In genomic region chr3:131349946-131350347, GRCh38 we compare ENCODE assay signal across 13 cellular contexts. TPM values are rescaled to one million over a fixed set of nuclear protein-coding genes. Genes with fewer than 3 reads are reported as not detected.
DNase-seq lines count a peak whose midpoint lies in the region; ATAC-seq, FAIRE-seq and TF ChIP-seq lines count a peak whose summit lies in the region.
"Had no signal": no experiment of that assay in that cellular context is flagged by ENCODE, and none has a peak within 500 bp of the region (broad histone marks: within the 10 kb centered on the region; RNA-seq: fewer than 3 reads in every experiment).

No MANE protein-coding gene starts in this region.

- H2AFZ ChIP-seq in PC-3 (ENCODE audit: low read length) (no peak overlapping the region), endothelial cell of umbilical vein (ENCODE audit: low read depth, low read length) (peak overlapping the region; percentile 49), HepG2 (ENCODE audit: low read length) (no peak overlapping the region)

- BruUV-seq in PC-3 (replicated peaks; lab: Mats Ljungman, UMichigan) (no TSS peak), endothelial cell of umbilical vein (replicated peaks; lab: Mats Ljungman, UMichigan) (no TSS peak), HepG2 (replicated peaks; lab: Mats Ljungman, UMichigan) (no TSS peak)

- H3K4me1 ChIP-seq in BE2C (no peaks in the 10 kb centered on the region), PC-3 (ENCODE audit: insufficient read depth, low read length) (peaks cover 69% of the 10 kb centered on the region), endothelial cell of umbilical vein (ENCODE audit: control insufficient read depth, extremely low read depth, insufficient read depth, low read length) (peaks cover 47% of the 10 kb centered on the region), HepG2 (ENCODE audit: insufficient read depth, low read length) (no peaks in the 10 kb centered on the region)
- H3K4me1 ChIP-seq: prostate gland had no signal

- no peak overlapping the region for H3K4me3 Mint-ChIP-seq in activated CD8-positive, alpha-beta T cell treated with anti-CD3 and anti-CD28 coated beads for 36 hours
- H3K4me3 Mint-ChIP-seq: T-helper 17 cell had no signal

- CTCF ChIA-PET in PC-3 (lab: Charles Lee) (no interaction called here), endothelial cell of umbilical vein (lab: Charles Lee) (interaction anchor here (0.7 to 1.9 kb wide), 6 partner anchors 9 to 122 kb away, joined by 3 to 9 read pairs (median 3); partner anchors contain the start of gene NUDT16), HepG2 (lab: Yijun Ruan, JAX; ENCODE audit: low intra/inter-chr PET ratio, low total read pairs) (no interaction called here)
- CTCF ChIA-PET in activated CD8-positive, alpha-beta T cell treated with anti-CD3 and anti-CD28 coated beads for 36 hours (lab: Charles Lee), result interaction anchor here (0.7 to 0.9 kb wide), 2 partner anchors 10 to 680 kb away, joined by 3 read pairs; no protein-coding TSS in a partner anchor

- H3K79me2 ChIP-seq in PC-3 (ENCODE audit: low read length) (no peaks in the 10 kb centered on the region), endothelial cell of umbilical vein (ENCODE audit: control insufficient read depth, insufficient read depth, low read length) (no peaks in the 10 kb centered on the region), HepG2 (ENCODE audit: insufficient read depth, low read length) (no peaks in the 10 kb centered on the region)

- TF ChIP-seq EP300 in HepG2 (IDR thresholded peaks at IDR 0.05; ENCODE audit: low read depth in 2 of 2, low read length in 2 of 2), result no peak
- no peak for TF ChIP-seq EP300 in HepG2 (CRISPR knock-in tag; IDR thresholded peaks at IDR 0.05; ENCODE audit: borderline replicate concordance)

- TF ChIP-seq RAD21 in HepG2 (CRISPR knock-in tag; IDR thresholded peaks at IDR 0.05), result no peak

- DNase-seq in BE2C (peak; percentile 60), PC-3 (peak; percentile 89), endothelial cell of umbilical vein (ENCODE audit: low read depth, low spot score) (no peak), HepG2 (ENCODE audit: low spot score) (no peak), NCI-H2227 treated with DMSO at 0.1 percent for 48 hours (lab: John Stamatoyannopoulos, UW) (no peak), NCI-H1048 (lab: John Stamatoyannopoulos, UW) (no peak)
- DNase-seq in activated CD8-positive, alpha-beta T cell treated with anti-CD3 and anti-CD28 coated beads for 36 hours, result no peak
- DNase-seq: activated T-cell treated with anti-CD3 and anti-CD28 coated beads, Interleukin-2, amount 50 U/mL, for 1 hour; cortex of kidney; T-helper 17 cell had no signal

- no peaks in the 10 kb centered on the region for H3K36me3 Mint-ChIP-seq in activated CD8-positive, alpha-beta T cell treated with anti-CD3 and anti-CD28 coated beads for 36 hours (ENCODE audit: low read depth)

- POLR2A ChIA-PET in PC-3 (lab: Charles Lee; ENCODE audit: unreplicated experiment), result interaction anchor here (0.7 kb wide), 1 partner anchor 152 kb away, joined by 5 read pairs; no protein-coding TSS in a partner anchor
- POLR2A ChIA-PET in endothelial cell of umbilical vein (lab: Charles Lee), result interaction anchor here (0.9 kb wide), 1 partner anchor 31 kb away, joined by 3 read pairs; the partner anchor contains the start of gene NUDT16
- POLR2A ChIA-PET in HepG2 (lab: Yijun Ruan, JAX), result no interaction called here
- POLR2A ChIA-PET in activated CD8-positive, alpha-beta T cell treated with anti-CD3 and anti-CD28 coated beads for 36 hours (lab: Charles Lee), result no interaction called here

- no peak for TF ChIP-seq POLR2A in endothelial cell of umbilical vein (IDR thresholded peaks at IDR 0.05; ENCODE audit: low read depth, low read length)
- TF ChIP-seq POLR2A in HepG2 (IDR thresholded peaks at IDR 0.05; ENCODE audit: insufficient read depth in 1 of 2, low read depth in 2 of 2, low read length in 2 of 2), result no peak

- no peaks in the 10 kb centered on the region for H3K9me2 ChIP-seq in PC-3 (replicated peaks; ENCODE audit: low read length)

- dilution Hi-C loops in endothelial cell of umbilical vein (cut with MboI; ENCODE audit: extremely low pct_ligation_motif_present, low sequenced_read_pairs), result no loop called here

- H3K9ac ChIP-seq in PC-3 (ENCODE audit: low read length) (no peak overlapping the region), endothelial cell of umbilical vein (replicated peaks; ENCODE audit: extremely low read depth, insufficient read depth, low read length) (no peak overlapping the region), HepG2 (ENCODE audit: insufficient read depth, low read depth, low read length) (no peak overlapping the region)

- H3K36me3 ChIP-seq in BE2C, result no peaks in the 10 kb centered on the region
- H3K36me3 ChIP-seq in PC-3 (ENCODE audit: low read depth, low read length), result no peaks in the 10 kb centered on the region
- H3K36me3 ChIP-seq in endothelial cell of umbilical vein (ENCODE audit: control insufficient read depth in 2 of 2, extremely low read depth in 1 of 2, insufficient read depth in 2 of 2, low read length in 2 of 2), result no peaks in the 10 kb centered on the region
- no peaks in the 10 kb centered on the region for H3K36me3 ChIP-seq in HepG2 (replicated peaks in 1 of 2; ENCODE audit: control insufficient read depth in 1 of 2, insufficient read depth in 2 of 2, low read length in 2 of 2)
- H3K36me3 ChIP-seq: prostate gland had no signal

- H3K9me1 ChIP-seq in endothelial cell of umbilical vein (replicated peaks; ENCODE audit: control insufficient read depth, extremely low read depth, insufficient read depth, low read length), result no peaks in the 10 kb centered on the region

- H3K4me3 ChIP-seq in BE2C (ENCODE audit: low read depth, low read length), result no peak overlapping the region
- H3K4me3 ChIP-seq in PC-3 (ENCODE audit: low read length), result peak overlapping the region; percentile 12; the same call in 1 of the 2 replicates
- no peak overlapping the region for H3K4me3 ChIP-seq in endothelial cell of umbilical vein (replicated peaks in 1 of 3; ENCODE audit: insufficient read depth in 1 of 3, low read depth in 1 of 3, low read length in 3 of 3)
- H3K4me3 ChIP-seq in HepG2 (replicated peaks in 1 of 3; ENCODE audit: insufficient read depth in 1 of 3, low read depth in 2 of 3, low read length in 3 of 3), result no peak overlapping the region
- H3K4me3 ChIP-seq: prostate gland had no signal

- no peaks in the 10 kb centered on the region for H3K4me1 Mint-ChIP-seq in activated CD8-positive, alpha-beta T cell treated with anti-CD3 and anti-CD28 coated beads for 36 hours (ENCODE audit: low read depth)

- H3K27me3 Mint-ChIP-seq in activated CD8-positive, alpha-beta T cell treated with anti-CD3 and anti-CD28 coated beads for 36 hours, result peaks cover 3% of the 10 kb centered on the region
- H3K27me3 Mint-ChIP-seq: T-helper 17 cell had no signal

- no peak overlapping the region for H3K27ac Mint-ChIP-seq in activated CD8-positive, alpha-beta T cell treated with anti-CD3 and anti-CD28 coated beads for 36 hours
- H3K27ac Mint-ChIP-seq: T-helper 17 cell had no signal

- ATAC-seq in PC-3 (peak; percentile 53), HepG2 (peak; percentile 71), HG03457 (IDR thresholded peaks at IDR 0.05; ENCODE audit: unreplicated experiment) (no peak)
- no peak for ATAC-seq in activated CD8-positive, alpha-beta T cell treated with anti-CD3 and anti-CD28 coated beads for 36 hours
- ATAC-seq: T-helper 17 cell had no signal

- peak overlapping the region; percentile 55 for H3K4me2 ChIP-seq in PC-3 (ENCODE audit: low read length)
- peak overlapping the region; percentile 19 for H3K4me2 ChIP-seq in endothelial cell of umbilical vein (ENCODE audit: insufficient read depth, low read length)
- no peak overlapping the region for H3K4me2 ChIP-seq in HepG2 (ENCODE audit: low read depth, low read length)

- H3K9me3 Mint-ChIP-seq in activated CD8-positive, alpha-beta T cell treated with anti-CD3 and anti-CD28 coated beads for 36 hours, result no peaks in the 10 kb centered on the region

- H3K9me3 ChIP-seq in BE2C (no peaks in the 10 kb centered on the region), PC-3 (ENCODE audit: low read length) (no peaks in the 10 kb centered on the region), endothelial cell of umbilical vein (replicated peaks; ENCODE audit: control insufficient read depth, insufficient read depth, low read length) (no peaks in the 10 kb centered on the region), HepG2 (ENCODE audit: low read length) (no peaks in the 10 kb centered on the region)
- H3K9me3 ChIP-seq: prostate gland had no signal

- H4K20me1 ChIP-seq in PC-3 (ENCODE audit: low read length) (no peaks in the 10 kb centered on the region), endothelial cell of umbilical vein (replicated peaks; ENCODE audit: control insufficient read depth, extremely low read depth, insufficient read depth, low read length) (no peaks in the 10 kb centered on the region), HepG2 (ENCODE audit: insufficient read depth, low read length) (no peaks in the 10 kb centered on the region)

- no peak for TF ChIP-seq CTCF in BE2C (IDR thresholded peaks at IDR 0.05; ENCODE audit: low read depth, low read length)
- TF ChIP-seq CTCF in PC-3 (conservative IDR thresholded peaks at IDR 0.05; ENCODE audit: low read depth, low read length), result no peak
- no peak for TF ChIP-seq CTCF in endothelial cell of umbilical vein (IDR thresholded peaks at IDR 0.05; ENCODE audit: extremely low read depth in 1 of 2, insufficient read depth in 1 of 2, low read depth in 1 of 2, low read length in 2 of 2)
- no peak for TF ChIP-seq CTCF in HepG2 (CRISPR knock-in tag; IDR thresholded peaks at IDR 0.05)
- TF ChIP-seq CTCF in activated CD8-positive, alpha-beta T cell treated with anti-CD3 and anti-CD28 coated beads for 36 hours (IDR thresholded peaks at IDR 0.05), result no peak

- H3K27ac ChIP-seq in PC-3 (ENCODE audit: low read length) (peak overlapping the region; percentile 85), endothelial cell of umbilical vein (ENCODE audit: insufficient read depth, low read depth, low read length) (peak overlapping the region; percentile 58), HepG2 (ENCODE audit: extremely low read length, insufficient read depth, low read length) (no peak overlapping the region)
- H3K27ac ChIP-seq: prostate gland had no signal

- intact Hi-C loops in PC-3 (cut with micrococcal nuclease), result loop anchor here (5.0 to 10.0 kb wide), 2 partner anchors 32 to 135 kb away; partner anchors contain the start of gene NUDT16
- intact Hi-C loops in endothelial cell of umbilical vein (cut with micrococcal nuclease), result loop anchor here (1.0 to 2.0 kb wide), 2 partner anchors 31 to 52 kb away; partner anchors contain the start of gene NUDT16
- intact Hi-C loops in HepG2 (cut with micrococcal nuclease; ENCODE audit: unreplicated experiment), result no loop called here
- intact Hi-C loops in activated CD8-positive, alpha-beta T cell treated with anti-CD3 and anti-CD28 coated beads for 36 hours (cut with micrococcal nuclease), result no loop called here

- in situ Hi-C loops in HepG2 (cut with HindIII; ENCODE audit: extremely low pct_ligation_motif_present, low pct_unique_long_range_greater_than_20kb), result no loop called here

- H3F3A ChIP-seq in PC-3 (ENCODE audit: low read length, unreplicated experiment), result no peaks in the 10 kb centered on the region

- WGBS in HepG2 (ENCODE audit: low lambda C conversion rate), result no CpG with 5 or more reads among the region's 4 CpGs

- FAIRE-seq in endothelial cell of umbilical vein (lab: Jason Lieb, UNC) (peak; percentile 59), HepG2 (lab: Jason Lieb, UNC) (no peak)
- FAIRE-seq: D721Med had no signal

- H3K27me3 ChIP-seq in BE2C (no peaks in the 10 kb centered on the region), PC-3 (ENCODE audit: low read length) (no peaks in the 10 kb centered on the region), endothelial cell of umbilical vein (ENCODE audit: control insufficient read depth in 2 of 2, insufficient read depth in 2 of 2, low read length in 2 of 2) (no peaks in the 10 kb centered on the region), HepG2 (ENCODE audit: control insufficient read depth in 1 of 2, insufficient read depth in 2 of 2, low read length in 2 of 2) (no peaks in the 10 kb centered on the region; a peak in 1 of 5 replicates)

RNA-seq across cellular contexts. Expression of gene NUDT16, which starts 31.6 kb away (rescaled TPM):
- polyA plus RNA-seq in BE2C (2012; ENCODE audit: insufficient read depth, insufficient read length, low read depth), result 18.9 TPM
- total RNA-seq in PC-3 (2014; rRNA removed) (7.9 and 8.6 TPM in 2 replicates), endothelial cell of umbilical vein (28.5 and 29.7 TPM in 2 replicates), HepG2 (2016; rRNA removed; fragmentation: Illumina TruSeq; extraction: Trizol) (13.7 and 14.8 TPM in 2 replicates)
- polyA plus RNA-seq in endothelial cell of umbilical vein (13.0 and 13.2 TPM in 2 replicates), HepG2 (2011; rRNA removed) (5.4 and 7.7 TPM in 2 replicates)
- 9.4 and 10.6 TPM in 2 replicates for polyA plus RNA-seq in endothelial cell of umbilical vein (2011; cell fraction: cytosol; rRNA removed)
- 15.6 and 16.4 TPM in 2 replicates for polyA plus RNA-seq in endothelial cell of umbilical vein (2011; cell fraction: nucleus; rRNA removed)
- 11.9 and 14.6 TPM in 2 replicates for polyA plus RNA-seq in endothelial cell of umbilical vein (2012)
- polyA minus RNA-seq in endothelial cell of umbilical vein, result 14.3 and 15.4 TPM in 2 replicates
- polyA minus RNA-seq in endothelial cell of umbilical vein (2011; cell fraction: cytosol; rRNA and poly(A)+ RNA removed), result 1.9 TPM
- polyA minus RNA-seq in endothelial cell of umbilical vein (2011; cell fraction: nucleus; rRNA and poly(A)+ RNA removed), result 8.7 and 9.4 TPM in 2 replicates
- 16.7 and 16.9 TPM in 2 replicates for total RNA-seq in HepG2 (2016; cell fraction: cytosol; rRNA removed; fragmentation: Illumina TruSeq; extraction: Trizol; ENCODE audit: low read depth)
- 13.3 and 15.6 TPM in 2 replicates for total RNA-seq in HepG2 (2016; cell fraction: insoluble cytoplasmic fraction; rRNA removed; fragmentation: Illumina TruSeq; extraction: Trizol)
- 12.9 and 14.3 TPM in 2 replicates for total RNA-seq in HepG2 (2016; cell fraction: membrane; rRNA removed; fragmentation: Illumina TruSeq; extraction: Trizol)
- total RNA-seq in HepG2 (2016; cell fraction: nucleus; rRNA removed; fragmentation: Illumina TruSeq; extraction: Trizol), result 13.6 and 16.2 TPM in 2 replicates
- 4.1 and 5.1 TPM in 2 replicates for polyA plus RNA-seq in HepG2 (2011; cell fraction: cytosol; rRNA removed)
- 10.0 and 14.9 TPM in 2 replicates for polyA plus RNA-seq in HepG2 (2011; cell fraction: nucleus; rRNA removed)
- polyA plus RNA-seq in HepG2 (2012), result 10.3 and 10.7 TPM in 2 replicates
- polyA plus RNA-seq in HepG2 (2016; cell fraction: cytosol; fragmentation: Illumina TruSeq; extraction: Trizol; ENCODE audit: low read depth), result 2.7 and 3.4 TPM in 2 replicates
- 15.5 and 16.2 TPM in 2 replicates for polyA plus RNA-seq in HepG2 (2016; cell fraction: insoluble cytoplasmic fraction; fragmentation: Illumina TruSeq; extraction: Trizol; ENCODE audit: low read depth)
- polyA plus RNA-seq in HepG2 (2016; cell fraction: membrane; fragmentation: Illumina TruSeq; extraction: Trizol; ENCODE audit: low read depth), result 6.3 and 6.4 TPM in 2 replicates
- polyA plus RNA-seq in HepG2 (2016; cell fraction: nucleus; fragmentation: Illumina TruSeq; extraction: Trizol; ENCODE audit: insufficient read depth, low read depth), result 28.6 and 28.8 TPM in 2 replicates
- polyA minus RNA-seq in HepG2 (2011; rRNA and poly(A)+ RNA removed; ENCODE audit: low replicate concordance), result 3.4 and 9.8 TPM in 2 replicates
- 3.9 and 4.0 TPM in 2 replicates for polyA minus RNA-seq in HepG2 (2011; cell fraction: cytosol; rRNA and poly(A)+ RNA removed)
- polyA minus RNA-seq in HepG2 (2011; cell fraction: nucleus; rRNA and poly(A)+ RNA removed), result 14.7 and 15.1 TPM in 2 replicates
- 1 to 10 TPM; 5.1 to 5.5 TPM for total RNA-seq in activated CD8-positive, alpha-beta T cell treated with anti-CD3 and anti-CD28 coated beads for 36 hours

Comparison
In these comparisons a context has a peak if more than half of its experiments do, and no peak if none do; other contexts are left out.
1. DNase-seq: peak in BE2C (single experiment) and PC-3 (single experiment); none in endothelial cell of umbilical vein (single experiment), HepG2 (single experiment), activated CD8-positive, alpha-beta T cell treated with anti-CD3 and anti-CD28 coated beads for 36 hours (single experiment), NCI-H2227 treated with DMSO at 0.1 percent for 48 hours (single experiment) and NCI-H1048 (single experiment).
2. ATAC-seq: peak in PC-3 (single experiment) and HepG2 (single experiment); none in activated CD8-positive, alpha-beta T cell treated with anti-CD3 and anti-CD28 coated beads for 36 hours (single experiment) and HG03457 (single experiment).
3. CTCF ChIA-PET loops: an anchor here in endothelial cell of umbilical vein (0.7 to 1.9 kb wide) and activated CD8-positive, alpha-beta T cell treated with anti-CD3 and anti-CD28 coated beads for 36 hours (0.7 to 0.9 kb wide); none called in PC-3 and HepG2.
4. POLR2A ChIA-PET loops: an anchor here in PC-3 (0.7 kb wide) and endothelial cell of umbilical vein (0.9 kb wide); none called in HepG2 and activated CD8-positive, alpha-beta T cell treated with anti-CD3 and anti-CD28 coated beads for 36 hours.
5. intact Hi-C loops: an anchor here in PC-3 (5.0 to 10.0 kb wide) and endothelial cell of umbilical vein (1.0 to 2.0 kb wide); none called in HepG2 and activated CD8-positive, alpha-beta T cell treated with anti-CD3 and anti-CD28 coated beads for 36 hours.